Comparison of ENCODE assay signal across 8 cellular contexts in the genomic region with DNA sequence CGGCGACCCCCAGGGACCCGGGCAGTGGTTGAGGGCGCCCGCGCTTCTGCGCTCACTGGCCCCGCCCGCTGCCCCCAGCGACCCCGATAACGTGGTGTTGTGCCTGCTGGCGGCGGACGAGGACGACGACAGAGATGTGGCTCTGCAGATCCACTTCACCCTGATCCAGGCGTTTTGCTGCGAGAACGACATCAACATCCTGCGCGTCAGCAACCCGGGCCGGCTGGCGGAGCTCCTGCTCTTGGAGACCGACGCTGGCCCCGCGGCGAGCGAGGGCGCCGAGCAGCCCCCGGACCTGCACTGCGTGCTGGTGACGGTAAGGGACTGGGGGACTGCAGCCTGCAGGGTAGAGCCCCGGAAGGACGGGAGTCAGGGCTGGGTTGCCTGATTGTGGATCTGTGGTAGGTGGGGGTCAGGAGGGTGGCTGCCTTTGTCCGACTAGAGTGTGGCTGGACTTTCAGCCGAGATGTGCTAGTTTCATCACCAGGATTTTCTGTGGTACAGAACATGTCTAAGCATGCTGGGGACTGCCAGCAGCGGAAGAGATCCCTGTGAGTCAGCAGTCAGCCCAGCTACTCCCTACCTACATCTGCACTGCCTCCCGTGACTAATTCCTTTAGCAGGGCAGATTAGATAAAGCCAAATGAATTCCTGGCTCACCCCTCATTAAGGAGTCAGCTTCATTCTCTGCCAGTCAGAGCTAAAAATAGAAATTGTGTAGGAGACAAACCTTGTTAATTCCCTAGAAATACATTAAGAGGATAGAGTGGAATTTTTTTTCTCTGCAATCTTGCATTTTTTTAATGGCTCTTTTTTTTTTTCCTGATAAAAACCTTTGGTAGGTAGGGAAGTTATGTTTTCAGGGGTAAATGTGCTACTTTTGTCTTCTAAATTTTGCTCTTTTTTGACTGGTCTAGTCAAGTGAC. TPM values are rescaled to one million over a fixed set of nuclear protein-coding genes. Genes with fewer than 3 reads are reported as not detected.
DNase-seq lines count a peak whose midpoint lies in the region; ATAC-seq and TF ChIP-seq lines count a peak whose summit lies in the region.

No MANE protein-coding gene starts in this region.

- no peaks in the 10 kb centered on the region for H3K9me3 Mint-ChIP-seq in activated naive CD8-positive, alpha-beta T cell (ENCODE audit: low read depth)
- H3K9me3 Mint-ChIP-seq in osteocyte (ENCODE audit: unreplicated experiment) = no peaks in the 10 kb centered on the region

- H3K27ac Mint-ChIP-seq in activated naive CD8-positive, alpha-beta T cell = peak overlapping the region; percentile 95
- peak overlapping the region; percentile 93 for H3K27ac Mint-ChIP-seq in osteocyte (ENCODE audit: unreplicated experiment)

- ATAC-seq in SK-N-SH treated with all-trans-retinoic acid at 6 μM for 48 hours (peak; percentile 64), Right ventricle myocardium inferior (peak; percentile 70)

- peak overlapping the region; percentile 97 for H3K4me3 Mint-ChIP-seq in activated naive CD8-positive, alpha-beta T cell
- peak overlapping the region; percentile 93 for H3K4me3 Mint-ChIP-seq in osteocyte (ENCODE audit: unreplicated experiment)

- H3K27me3 Mint-ChIP-seq in activated naive CD8-positive, alpha-beta T cell = no peaks in the 10 kb centered on the region
- no peaks in the 10 kb centered on the region for H3K27me3 Mint-ChIP-seq in osteocyte (ENCODE audit: unreplicated experiment)

- H3K36me3 Mint-ChIP-seq in activated naive CD8-positive, alpha-beta T cell = peaks cover 16% of the 10 kb centered on the region
- H3K36me3 Mint-ChIP-seq in osteocyte (ENCODE audit: unreplicated experiment) = peaks cover 23% of the 10 kb centered on the region

- H3K4me1 Mint-ChIP-seq in activated naive CD8-positive, alpha-beta T cell (ENCODE audit: low read depth) = peaks cover 47% of the 10 kb centered on the region
- H3K4me1 Mint-ChIP-seq in osteocyte (ENCODE audit: unreplicated experiment) = peaks cover 45% of the 10 kb centered on the region

- DNase-seq in GM04504 (ENCODE audit: low read depth) (peak; percentile 96), HFF-Myc (ENCODE audit: extremely low read depth, low read depth) (peak; percentile 92), MV-4-11 (lab: John Stamatoyannopoulos, UW) (peak; percentile 90), Right ventricle myocardium inferior (ENCODE audit: missing footprints) (peak; percentile 86), osteocyte (ENCODE audit: extremely low spot score, unreplicated experiment) (peak; percentile 88), ureter (ENCODE audit: low spot score) (peak; percentile 89)

- peak overlapping the region; percentile 99 for H3K4me3 ChIP-seq in HFF-Myc (replicated peaks; ENCODE audit: low read depth, low read length)

- intact Hi-C loops in Right ventricle myocardium inferior (cut with DNase I) = loop anchor here (2.0 to 10.0 kb wide), 5 partner anchors 36 to 149 kb away; a partner anchor contains a TSS

- TF ChIP-seq CTCF in HFF-Myc (IDR thresholded peaks at IDR 0.05; ENCODE audit: low read depth, low read length, missing control alignments) = no peak
- TF ChIP-seq CTCF in osteocyte (IDR thresholded peaks at IDR 0.05) = no peak

TF ChIP-seq in SK-N-SH treated with all-trans-retinoic acid at 6 μM for 48 hours, 23 proteins besides CTCF, POLR2A, EP300 and RAD21:
- peak; percentile 52; the same call in 1 of the 2 replicates for TF ChIP-seq GLIS3 (CRISPR knock-in tag; IDR thresholded peaks at IDR 0.05)
- peak; percentile 83 for TF ChIP-seq ISL1 (CRISPR knock-in tag; IDR thresholded peaks at IDR 0.05)
- no peak for TF ChIP-seq OSR1 (CRISPR knock-in tag; IDR thresholded peaks at IDR 0.05)
- no peak for TF ChIP-seq ZNF565 (CRISPR knock-in tag; conservative IDR thresholded peaks at IDR 0.05; ENCODE audit: low read depth)
- TF ChIP-seq ZNF70 (CRISPR knock-in tag; IDR thresholded peaks at IDR 0.05) = 0 out of 2 replicates have a peak, but pooled peaks have one; percentile 16
- TF ChIP-seq ZC3H10 (CRISPR knock-in tag; IDR thresholded peaks at IDR 0.05) = peak; percentile 54; the same call in 1 of the 2 replicates
- no peak for TF ChIP-seq ARNTL (CRISPR knock-in tag; IDR thresholded peaks at IDR 0.05; ENCODE audit: borderline replicate concordance, low read depth)
- TF ChIP-seq, protein P1, sequence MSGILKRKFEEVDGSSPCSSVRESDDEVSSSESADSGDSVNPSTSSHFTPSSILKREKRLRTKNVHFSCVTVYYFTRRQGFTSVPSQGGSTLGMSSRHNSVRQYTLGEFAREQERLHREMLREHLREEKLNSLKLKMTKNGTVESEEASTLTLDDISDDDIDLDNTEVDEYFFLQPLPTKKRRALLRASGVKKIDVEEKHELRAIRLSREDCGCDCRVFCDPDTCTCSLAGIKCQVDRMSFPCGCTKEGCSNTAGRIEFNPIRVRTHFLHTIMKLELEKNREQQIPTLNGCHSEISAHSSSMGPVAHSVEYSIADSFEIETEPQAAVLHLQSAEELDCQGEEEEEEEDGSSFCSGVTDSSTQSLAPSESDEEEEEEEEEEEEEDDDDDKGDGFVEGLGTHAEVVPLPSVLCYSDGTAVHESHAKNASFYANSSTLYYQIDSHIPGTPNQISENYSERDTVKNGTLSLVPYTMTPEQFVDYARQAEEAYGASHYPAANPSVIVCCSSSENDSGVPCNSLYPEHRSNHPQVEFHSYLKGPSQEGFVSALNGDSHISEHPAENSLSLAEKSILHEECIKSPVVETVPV (CRISPR knock-in tag; IDR thresholded peaks at IDR 0.05) = no peak
- no peak for TF ChIP-seq SNAI2 (CRISPR knock-in tag; IDR thresholded peaks at IDR 0.05)
- TF ChIP-seq, protein P2, sequence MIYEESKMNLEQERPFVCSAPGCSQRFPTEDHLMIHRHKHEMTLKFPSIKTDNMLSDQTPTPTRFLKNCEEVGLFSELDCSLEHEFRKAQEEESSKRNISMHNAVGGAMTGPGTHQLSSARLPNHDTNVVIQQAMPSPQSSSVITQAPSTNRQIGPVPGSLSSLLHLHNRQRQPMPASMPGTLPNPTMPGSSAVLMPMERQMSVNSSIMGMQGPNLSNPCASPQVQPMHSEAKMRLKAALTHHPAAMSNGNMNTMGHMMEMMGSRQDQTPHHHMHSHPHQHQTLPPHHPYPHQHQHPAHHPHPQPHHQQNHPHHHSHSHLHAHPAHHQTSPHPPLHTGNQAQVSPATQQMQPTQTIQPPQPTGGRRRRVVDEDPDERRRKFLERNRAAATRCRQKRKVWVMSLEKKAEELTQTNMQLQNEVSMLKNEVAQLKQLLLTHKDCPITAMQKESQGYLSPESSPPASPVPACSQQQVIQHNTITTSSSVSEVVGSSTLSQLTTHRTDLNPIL (CRISPR knock-in tag; IDR thresholded peaks at IDR 0.05; ENCODE audit: low read depth) = 0 out of 2 replicates have a peak, but pooled peaks have one; percentile 65
- TF ChIP-seq BACH2 (CRISPR knock-in tag; IDR thresholded peaks at IDR 0.05; ENCODE audit: borderline replicate concordance) = no peak
- TF ChIP-seq ZFP30 (CRISPR knock-in tag; IDR thresholded peaks at IDR 0.05) = no peak
- TF ChIP-seq, protein P3, sequence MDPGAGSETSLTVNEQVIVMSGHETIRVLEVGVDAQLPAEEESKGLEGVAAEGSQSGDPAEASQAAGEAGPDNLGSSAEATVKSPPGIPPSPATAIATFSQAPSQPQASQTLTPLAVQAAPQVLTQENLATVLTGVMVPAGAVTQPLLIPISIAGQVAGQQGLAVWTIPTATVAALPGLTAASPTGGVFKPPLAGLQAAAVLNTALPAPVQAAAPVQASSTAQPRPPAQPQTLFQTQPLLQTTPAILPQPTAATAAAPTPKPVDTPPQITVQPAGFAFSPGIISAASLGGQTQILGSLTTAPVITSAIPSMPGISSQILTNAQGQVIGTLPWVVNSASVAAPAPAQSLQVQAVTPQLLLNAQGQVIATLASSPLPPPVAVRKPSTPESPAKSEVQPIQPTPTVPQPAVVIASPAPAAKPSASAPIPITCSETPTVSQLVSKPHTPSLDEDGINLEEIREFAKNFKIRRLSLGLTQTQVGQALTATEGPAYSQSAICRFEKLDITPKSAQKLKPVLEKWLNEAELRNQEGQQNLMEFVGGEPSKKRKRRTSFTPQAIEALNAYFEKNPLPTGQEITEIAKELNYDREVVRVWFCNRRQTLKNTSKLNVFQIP (CRISPR knock-in tag; IDR thresholded peaks at IDR 0.05; ENCODE audit: borderline replicate concordance, low read depth) = no peak
- no peak for TF ChIP-seq PPARA (CRISPR knock-in tag; IDR thresholded peaks at IDR 0.05; ENCODE audit: borderline replicate concordance)
- peak; percentile 63; the same call in 1 of the 2 replicates for TF ChIP-seq ZFP3 (CRISPR knock-in tag; IDR thresholded peaks at IDR 0.05)
- TF ChIP-seq CSDC2 (CRISPR knock-in tag; IDR thresholded peaks at IDR 0.05) = no peak
- peak; percentile 48; the same call in 1 of the 2 replicates for TF ChIP-seq TCF4 (CRISPR knock-in tag; IDR thresholded peaks at IDR 0.05; ENCODE audit: borderline replicate concordance)
- TF ChIP-seq, protein P4, sequence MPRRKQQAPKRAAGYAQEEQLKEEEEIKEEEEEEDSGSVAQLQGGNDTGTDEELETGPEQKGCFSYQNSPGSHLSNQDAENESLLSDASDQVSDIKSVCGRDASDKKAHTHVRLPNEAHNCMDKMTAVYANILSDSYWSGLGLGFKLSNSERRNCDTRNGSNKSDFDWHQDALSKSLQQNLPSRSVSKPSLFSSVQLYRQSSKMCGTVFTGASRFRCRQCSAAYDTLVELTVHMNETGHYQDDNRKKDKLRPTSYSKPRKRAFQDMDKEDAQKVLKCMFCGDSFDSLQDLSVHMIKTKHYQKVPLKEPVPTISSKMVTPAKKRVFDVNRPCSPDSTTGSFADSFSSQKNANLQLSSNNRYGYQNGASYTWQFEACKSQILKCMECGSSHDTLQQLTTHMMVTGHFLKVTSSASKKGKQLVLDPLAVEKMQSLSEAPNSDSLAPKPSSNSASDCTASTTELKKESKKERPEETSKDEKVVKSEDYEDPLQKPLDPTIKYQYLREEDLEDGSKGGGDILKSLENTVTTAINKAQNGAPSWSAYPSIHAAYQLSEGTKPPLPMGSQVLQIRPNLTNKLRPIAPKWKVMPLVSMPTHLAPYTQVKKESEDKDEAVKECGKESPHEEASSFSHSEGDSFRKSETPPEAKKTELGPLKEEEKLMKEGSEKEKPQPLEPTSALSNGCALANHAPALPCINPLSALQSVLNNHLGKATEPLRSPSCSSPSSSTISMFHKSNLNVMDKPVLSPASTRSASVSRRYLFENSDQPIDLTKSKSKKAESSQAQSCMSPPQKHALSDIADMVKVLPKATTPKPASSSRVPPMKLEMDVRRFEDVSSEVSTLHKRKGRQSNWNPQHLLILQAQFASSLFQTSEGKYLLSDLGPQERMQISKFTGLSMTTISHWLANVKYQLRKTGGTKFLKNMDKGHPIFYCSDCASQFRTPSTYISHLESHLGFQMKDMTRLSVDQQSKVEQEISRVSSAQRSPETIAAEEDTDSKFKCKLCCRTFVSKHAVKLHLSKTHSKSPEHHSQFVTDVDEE (CRISPR knock-in tag; IDR thresholded peaks at IDR 0.05) = no peak
TF ChIP-seq in SK-N-SH treated with all-trans-retinoic acid at 6 μM for 48 hours: peak in this region for 7.

RNA-seq across cellular contexts. Expression of a gene that starts 1.5 kb away (rescaled TPM):
- total RNA-seq in Right ventricle myocardium inferior (53.8 TPM), osteocyte (43.3 and 45.3 TPM in 2 replicates), ureter (50.8 TPM)

Comparison
In these comparisons a context has a peak if more than half of its experiments do, and no peak if none do; other contexts are left out.
1. Peak in every context shown above with its lines: DNase-seq, ATAC-seq and H3K4me3 ChIP-seq.